ENCODE assay signal across 8 cellular contexts in the genomic region with DNA sequence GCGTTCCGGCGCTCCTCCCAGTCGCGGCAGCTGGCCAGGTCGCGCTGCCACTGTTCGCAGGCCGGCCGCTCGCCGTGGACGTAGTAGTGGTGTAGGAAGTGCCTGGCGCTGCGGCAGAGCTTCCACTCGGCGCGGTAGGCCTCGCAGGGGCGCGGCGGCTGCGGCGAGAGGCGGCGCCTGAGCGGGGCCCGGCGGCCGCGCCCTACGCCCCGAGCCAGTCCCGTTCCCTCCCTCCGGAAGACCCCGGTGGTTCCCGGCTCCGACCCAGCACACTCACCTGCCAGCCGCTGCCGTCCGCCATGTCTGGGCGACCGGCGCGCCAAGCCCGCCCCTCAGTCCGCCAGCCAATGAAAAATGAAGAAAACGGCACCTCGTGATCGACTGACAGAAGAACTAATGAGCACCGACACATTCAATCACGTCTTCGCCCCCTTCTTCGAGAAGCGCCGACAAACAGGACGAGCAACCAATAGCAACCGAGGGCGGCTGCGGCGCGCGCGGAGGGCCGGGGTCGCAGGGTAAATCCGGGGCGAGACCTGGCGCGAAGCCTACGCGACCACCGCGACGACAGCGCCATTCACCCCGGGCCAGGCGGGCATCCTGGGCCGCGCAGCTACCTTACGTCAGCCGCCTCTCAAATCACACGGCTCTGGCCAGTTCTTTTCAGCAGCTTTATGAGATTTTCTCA. TPM values are rescaled to one million over a fixed set of nuclear protein-coding genes. Genes with fewer than 3 reads are reported as not detected.
DNase-seq lines count a peak whose midpoint lies in the region; ATAC-seq, FAIRE-seq and TF ChIP-seq lines count a peak whose summit lies in the region.

A gene with protein sequence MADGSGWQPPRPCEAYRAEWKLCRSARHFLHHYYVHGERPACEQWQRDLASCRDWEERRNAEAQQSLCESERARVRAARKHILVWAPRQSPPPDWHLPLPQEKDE (minus strand): TSS at position 324 of the 688 bp plus-strand sequence. CDS start 23 bp downstream, at position 301.

- DNase-seq in GM12891 (ENCODE audit: insufficient read length, low spot score) (peak; percentile 94), NCI-H146 (lab: John Stamatoyannopoulos, UW) (peak; percentile 92), T-helper 1 cell (peak; percentile 78 to 93 (median 85)), amniotic epithelial cell (ENCODE audit: low read depth) (peak; percentile 90), left cardiac atrium (peak; percentile 89), posterior vena cava (ENCODE audit: low spot score) (peak; percentile 95), upper lobe of right lung (peak; percentile 93)

- H3K27me3 ChIP-seq in upper lobe of right lung: no peaks in the 10 kb centered on the region

- H3K36me3 ChIP-seq in upper lobe of right lung: peaks cover 22% of the 10 kb centered on the region

- TF ChIP-seq CTCF in upper lobe of right lung (IDR thresholded peaks at IDR 0.05): no peak

- peak; percentile 67 for TF ChIP-seq POLR2A in GM12891 (IDR thresholded peaks at IDR 0.05; ENCODE audit: low read depth, low read length)

- H3K9me3 ChIP-seq in upper lobe of right lung: no peaks in the 10 kb centered on the region

- peak within 1 kb of the TSS; percentile 90 for H3K27ac ChIP-seq in upper lobe of right lung

- ATAC-seq in HG02840 (IDR thresholded peaks at IDR 0.05; ENCODE audit: low FRiP score, unreplicated experiment) (peak; percentile 82), left cardiac atrium (peak; percentile 97), upper lobe of right lung (peak; percentile 96)

- peak; percentile 95 for FAIRE-seq in GM12891 (lab: Jason Lieb, UNC)

- intact Hi-C loops in left cardiac atrium (cut with DNase I): no loop called here
- intact Hi-C loops in posterior vena cava (cut with DNase I): no loop called here
- intact Hi-C loops in upper lobe of right lung (cut with DNase I): no loop called here

- peak within 1 kb of the TSS; percentile 90 for H3K4me3 ChIP-seq in upper lobe of right lung

- peaks cover 26% of the 10 kb centered on the region for H3K4me1 ChIP-seq in upper lobe of right lung

TF ChIP-seq in GM12891, 5 proteins besides CTCF, POLR2A, EP300 and RAD21:
- TF ChIP-seq TAF1 (IDR thresholded peaks at IDR 0.05; ENCODE audit: low read depth, low read length): peak; percentile 80
- no peak for TF ChIP-seq SPI1 (IDR thresholded peaks at IDR 0.05; ENCODE audit: low read depth, low read length)

RNA-seq across cellular contexts. Expression of the gene that starts here (rescaled TPM):
- 18.7 TPM for polyA plus RNA-seq in GM12891 (2012; ENCODE audit: low read depth, missing spikeins)
- total RNA-seq in left cardiac atrium (10 to 100 TPM; 38.3 to 48.0 TPM), posterior vena cava (10 to 100 TPM; 32.5 to 34.6 TPM), upper lobe of right lung (35.6 TPM)

Comparison
In these comparisons a context has a peak if more than half of its experiments do, and no peak if none do; other contexts are left out.
1. Peak in every context shown above with its lines: DNase-seq, ATAC-seq, H3K4me3 ChIP-seq and H3K27ac ChIP-seq.